1 cellular context compared by ENCODE assay signal in genomic region chr6:142146828-142147662, GRCh38.
A peak's percentile ranks its signal among the peaks of the same experiment; 100 is the strongest.
TF ChIP-seq lines count a peak whose summit lies in the region.

NMBR (minus strand) TSS chr6:142147122; CDS start chr6:142088658, 58,464 bp downstream.
VTA1 (plus strand) TSS chr6:142147263; CDS start chr6:142147288, 25 bp downstream.

TF ChIP-seq in HepG2, 621 proteins besides CTCF, POLR2A, EP300 and RAD21 (continued from another document and continues in another):
- TF ChIP-seq ZFP90 (CRISPR knock-in tag; IDR thresholded peaks at IDR 0.05; ENCODE audit: borderline replicate concordance) (peak; percentile 17; the same call in 1 of the 2 replicates), KDM5A (IDR thresholded peaks at IDR 0.05; ENCODE audit: borderline replicate concordance, low read length) (peak; percentile 94), ZBTB7A (CRISPR knock-in tag; IDR thresholded peaks at IDR 0.05) (no peak), ZNF414 (CRISPR knock-in tag; IDR thresholded peaks at IDR 0.05) (peak; percentile 96; the same call in 1 of the 2 replicates), ESRRA (CRISPR knock-in tag; IDR thresholded peaks at IDR 0.05; ENCODE audit: low read depth) (no peak; the same call in 1 of the 2 replicates), SAP130 (CRISPR knock-in tag; IDR thresholded peaks at IDR 0.05; ENCODE audit: low read depth) (peak; percentile 100), NFE2L1 (CRISPR knock-in tag; IDR thresholded peaks at IDR 0.05; ENCODE audit: borderline replicate concordance) (no peak), BCLAF1 (IDR thresholded peaks at IDR 0.05) (no peak), ZHX1 (CRISPR knock-in tag; IDR thresholded peaks at IDR 0.05; ENCODE audit: low read depth) (peak; percentile 88; the same call in 1 of the 2 replicates), ARNTL (CRISPR knock-in tag; IDR thresholded peaks at IDR 0.05) (peak; percentile 68; the same call in 1 of the 2 replicates), TP53 (CRISPR knock-in tag; conservative IDR thresholded peaks at IDR 0.05) (peak; percentile 51; the same call in 1 of the 2 replicates), FOXO1 (CRISPR knock-in tag; IDR thresholded peaks at IDR 0.05) (peak; percentile 93), MLLT10 (CRISPR knock-in tag; IDR thresholded peaks at IDR 0.05) (no peak), DBP (CRISPR knock-in tag; IDR thresholded peaks at IDR 0.05; ENCODE audit: not compliant biosample characterization) (no peak), ZNF337 (CRISPR knock-in tag; IDR thresholded peaks at IDR 0.05; ENCODE audit: borderline replicate concordance, low read depth) (no peak), MYPOP (CRISPR knock-in tag; IDR thresholded peaks at IDR 0.05) (peak; percentile 92), SKIL (CRISPR knock-in tag; IDR thresholded peaks at IDR 0.05; ENCODE audit: borderline replicate concordance) (no peak), SP4 (CRISPR knock-in tag; IDR thresholded peaks at IDR 0.05) (peak; percentile 95), RARG (CRISPR knock-in tag; IDR thresholded peaks at IDR 0.05; ENCODE audit: low read depth) (no peak), REL (CRISPR knock-in tag; conservative IDR thresholded peaks at IDR 0.05) (no peak), HNF4G (IDR thresholded peaks at IDR 0.05; ENCODE audit: borderline replicate concordance, low read depth, low read length) (peak; percentile 53; the same call in 1 of the 2 replicates), HNF4G (CRISPR knock-in tag; IDR thresholded peaks at IDR 0.05; ENCODE audit: borderline replicate concordance, low read depth) (peak; percentile 92), MXD3 (CRISPR knock-in tag; IDR thresholded peaks at IDR 0.05) (peak; percentile 89), ZNF792 (CRISPR knock-in tag; IDR thresholded peaks at IDR 0.05) (peak; percentile 98), ZSCAN12 (CRISPR knock-in tag; IDR thresholded peaks at IDR 0.05) (no peak), ZNF670 (CRISPR knock-in tag; IDR thresholded peaks at IDR 0.05; ENCODE audit: borderline replicate concordance) (peak; percentile 73), CSRNP2 (CRISPR knock-in tag; conservative IDR thresholded peaks at IDR 0.05; ENCODE audit: low read depth) (no peak), ZNF124 (CRISPR knock-in tag; IDR thresholded peaks at IDR 0.05) (peak; percentile 96), MZF1 (CRISPR knock-in tag; IDR thresholded peaks at IDR 0.05; ENCODE audit: borderline replicate concordance) (no peak), IRF2 (CRISPR knock-in tag; IDR thresholded peaks at IDR 0.05) (peak; percentile 99), ZNF709 (CRISPR knock-in tag; IDR thresholded peaks at IDR 0.05) (peak; percentile 88; the same call in 1 of the 2 replicates), ZNF280D (CRISPR knock-in tag; IDR thresholded peaks at IDR 0.05) (peak; percentile 83; the same call in 1 of the 2 replicates), ZNF101 (CRISPR knock-in tag; IDR thresholded peaks at IDR 0.05; ENCODE audit: borderline replicate concordance, low read depth) (0 out of 2 replicates have a peak, but pooled peaks have one; percentile 1), ZXDC (CRISPR knock-in tag; IDR thresholded peaks at IDR 0.05) (no peak), ZNF230 (CRISPR knock-in tag; IDR thresholded peaks at IDR 0.05) (peak; percentile 93), KAT2B (IDR thresholded peaks at IDR 0.05; ENCODE audit: borderline replicate concordance, low read depth, low read length) (no peak), GLI4 (CRISPR knock-in tag; IDR thresholded peaks at IDR 0.05; ENCODE audit: borderline replicate concordance) (peak; percentile 84; the same call in 1 of the 2 replicates), SUZ12 (IDR thresholded peaks at IDR 0.05; ENCODE audit: low read depth, low read length) (no peak)
